ENCODE assay signal across 9 cellular contexts in genomic region chr12:52070243-52070925, GRCh38. TPM values are rescaled to one million over a fixed set of nuclear protein-coding genes. Genes with fewer than 3 reads are reported as not detected.
DNase-seq lines count a peak whose midpoint lies in the region; ATAC-seq, FAIRE-seq and TF ChIP-seq lines count a peak whose summit lies in the region.
"Had no signal": no experiment of that assay in that cellular context is flagged by ENCODE, and none has a peak within 500 bp of the region (broad histone marks: within the 10 kb centered on the region; RNA-seq: fewer than 3 reads in every experiment).

No MANE protein-coding gene starts in this region.

- H3K4me1 ChIP-seq in skeletal muscle tissue (ENCODE audit: control insufficient read depth in 3 of 3, insufficient read depth in 3 of 3, low read length in 3 of 3) = peaks cover 22 to 35% (median 28%) of the 10 kb centered on the region in 3 donors

- no peak for FAIRE-seq in frontal cortex (lab: Jason Lieb, UNC)
- FAIRE-seq: A204.1 had no signal

- H3K9me3 ChIP-seq in skeletal muscle tissue (ENCODE audit: control insufficient read depth in 3 of 3, low read length in 3 of 3) = no peaks in the 10 kb centered on the region

- no peak for TF ChIP-seq CTCF in fibroblast of pulmonary artery (IDR thresholded peaks at IDR 0.05; ENCODE audit: low read length, missing control alignments)

- H3K9ac ChIP-seq in skeletal muscle tissue (ENCODE audit: low read depth in 1 of 3, low read length in 3 of 3) = peak overlapping the region; percentile 95 to 98 (median 97)

- DNase-seq in NCI-H146 (lab: John Stamatoyannopoulos, UW) (peak; percentile 49), NCI-H146 treated with DMSO at 0.1 percent for 48 hours (lab: John Stamatoyannopoulos, UW; ENCODE audit: unreplicated experiment) (no peak), fibroblast of pulmonary artery (ENCODE audit: low read depth) (no peak), frontal cortex (ENCODE audit: low spot score in 2 of 2) (no peak)
- DNase-seq in stimulated activated CD4-positive, alpha-beta T cell treated with anti-CD3 and anti-CD28 coated beads, Interleukin-2, amount 100 ng/mL, for 48 hours = no peak

- ATAC-seq in SK-N-SH treated with all-trans-retinoic acid at 6 μM for 48 hours (peak; percentile 1; the same call in 1 of the 3 replicates), GM18907 (IDR thresholded peaks at IDR 0.05; ENCODE audit: unreplicated experiment) (no peak)

- peak overlapping the region; percentile 99 for H3K4me3 ChIP-seq in fibroblast of pulmonary artery (replicated peaks; ENCODE audit: low read depth, low read length)
- H3K4me3 ChIP-seq in skeletal muscle tissue (ENCODE audit: low read length in 3 of 3) = peak overlapping the region; percentile 96 to 98 (median 97)

- no peaks in the 10 kb centered on the region for H3K27me3 ChIP-seq in skeletal muscle tissue (ENCODE audit: control insufficient read depth in 3 of 3, insufficient read depth in 3 of 3, low read length in 3 of 3)

- H3K36me3 ChIP-seq in skeletal muscle tissue (ENCODE audit: control insufficient read depth in 3 of 3, insufficient read depth in 3 of 3, low read length in 3 of 3) = peaks cover 22 to 32% (median 25%) of the 10 kb centered on the region in 3 donors

- H3K27ac ChIP-seq in skeletal muscle tissue (ENCODE audit: low read depth, low read length) = peak overlapping the region; percentile 93

TF ChIP-seq in SK-N-SH treated with all-trans-retinoic acid at 6 μM for 48 hours, 23 proteins besides CTCF, POLR2A, EP300 and RAD21:
- TF ChIP-seq ESRRG (CRISPR knock-in tag; IDR thresholded peaks at IDR 0.05) (no peak), ZNF8 (CRISPR knock-in tag; IDR thresholded peaks at IDR 0.05) (no peak), SNAI2 (CRISPR knock-in tag; IDR thresholded peaks at IDR 0.05) (no peak), ZC3H10 (CRISPR knock-in tag; IDR thresholded peaks at IDR 0.05) (no peak), TOX (CRISPR knock-in tag; IDR thresholded peaks at IDR 0.05; ENCODE audit: borderline replicate concordance) (no peak), ZFP30 (CRISPR knock-in tag; IDR thresholded peaks at IDR 0.05) (no peak)

RNA-seq across cellular contexts. Expression of gene ATG101, which starts 0.6 kb away (rescaled TPM):
- total RNA-seq in skeletal muscle tissue (34.4 TPM), frontal cortex (26.5 TPM)

RNA-seq across cellular contexts. Expression of gene SMIM41, which starts 9.1 kb away (rescaled TPM):
- total RNA-seq in skeletal muscle tissue (not detected), frontal cortex (not detected)

RNA-seq across cellular contexts. Expression of gene NR4A1, which starts 19.1 kb away (rescaled TPM):
- total RNA-seq in skeletal muscle tissue (24.5 TPM), frontal cortex (5.3 TPM)
